Comparison of ENCODE assay signal across 18 cellular contexts in genomic region chr4:39133623-39134022, GRCh38. TPM values are rescaled to one million over a fixed set of nuclear protein-coding genes. Genes with fewer than 3 reads are reported as not detected.
DNase-seq lines count a peak whose midpoint lies in the region; ATAC-seq, FAIRE-seq and TF ChIP-seq lines count a peak whose summit lies in the region.
"Had no signal": no experiment of that assay in that cellular context is flagged by ENCODE, and none has a peak within 500 bp of the region (broad histone marks: within the 10 kb centered on the region; RNA-seq: fewer than 3 reads in every experiment).

No MANE protein-coding gene starts in this region.

- TF ChIP-seq CTCF in SU-DHL-6 (IDR thresholded peaks at IDR 0.05; ENCODE audit: insufficient read depth, low read length, poor library complexity, severe bottlenecking) (no peak), GM12878 (IDR thresholded peaks at IDR 0.05 in 2 of 3, conservative IDR thresholded peaks at IDR 0.05 in 1 of 3; ENCODE audit: control insufficient read depth in 2 of 3, extremely low read depth in 1 of 3, insufficient read depth in 1 of 3, low read depth in 3 of 3, low read length in 3 of 3) (no peak)

- peak overlapping the region; percentile 17 for H3K27ac Mint-ChIP-seq in stimulated activated memory B cell treated with anti-CD40 and anti-IgM and Interleukin-4, amounts not matched to agents 10 μg/mL and 1 μg/mL and 100 μg/mL, for 72 hours
- H3K27ac Mint-ChIP-seq: GM23338, HFFc6 had no signal

- H3F3A ChIP-seq in SU-DHL-6 (ENCODE audit: insufficient read depth), result peaks cover 15% of the 10 kb centered on the region

- intact Hi-C loops in GM12878 (cut with micrococcal nuclease; ENCODE audit: unreplicated experiment), result loop anchor here (10.0 kb wide), 1 partner anchor 301 kb away; no protein-coding TSS in a partner anchor

- H3K27ac ChIP-seq in Karpas-422 (ENCODE audit: low read length) (peak overlapping the region; percentile 74), SU-DHL-6 (ENCODE audit: low read depth, low read length) (0 out of 2 replicates have a peak overlapping the region, but pooled peaks have one; percentile 13), GM12878 (ENCODE audit: control insufficient read depth, insufficient read depth) (no peak overlapping the region)

- H3K4me2 ChIP-seq in Karpas-422 (ENCODE audit: low read depth, low read length, poor library complexity, severe bottlenecking) (no peak overlapping the region), SU-DHL-6 (ENCODE audit: low read depth, low read length, poor library complexity, severe bottlenecking) (no peak overlapping the region), GM12878 (ENCODE audit: control insufficient read depth, insufficient read depth) (no peak overlapping the region)
- H3K4me2 ChIP-seq: GM23338 had no signal

- DNase-seq in Karpas-422, result no peak
- DNase-seq in GM12878 (ENCODE audit: low read depth, low spot score), result no peak
- no peak for DNase-seq in H4 (ENCODE audit: low spot score)
- no peak for DNase-seq in activated CD4-positive, alpha-beta T cell treated with anti-CD3 and anti-CD28 coated beads, Interleukin-2, amount 50 U/mL, for 48 hours
- DNase-seq: C1 segment of cervical spinal cord; Calu3; CD4-positive, alpha-beta memory T cell; COR-L47; DMS53; DMS79 treated with DMSO at 0.1 percent for 48 hours; GF-D8; HFFc6 had no signal

- H3K36me3 ChIP-seq in Karpas-422 (ENCODE audit: insufficient read depth, low read length), result peaks cover 19% of the 10 kb centered on the region
- H3K36me3 ChIP-seq in SU-DHL-6 (ENCODE audit: low read length), result no peaks in the 10 kb centered on the region
- no peaks in the 10 kb centered on the region for H3K36me3 ChIP-seq in GM12878 (ENCODE audit: control insufficient read depth in 2 of 2, insufficient read depth in 2 of 2, low read length in 1 of 2)
- H3K36me3 ChIP-seq: HAP-1 had no signal

- no peak for TF ChIP-seq POLR2A in GM12878 (IDR thresholded peaks at IDR 0.05; ENCODE audit: low read depth, low read length)

- H3K4me1 Mint-ChIP-seq in stimulated activated memory B cell treated with anti-CD40 and anti-IgM and Interleukin-4, amounts not matched to agents 10 μg/mL and 1 μg/mL and 100 μg/mL, for 72 hours, result peaks cover 14% of the 10 kb centered on the region

- H3K4me3 ChIP-seq in Karpas-422 (ENCODE audit: low read length) (no peak overlapping the region), SU-DHL-6 (ENCODE audit: insufficient read depth, low read length, poor library complexity, severe bottlenecking) (no peak overlapping the region), GM12878 (no peak overlapping the region)
- H3K4me3 ChIP-seq: GM23338, HAP-1 had no signal

- no peaks in the 10 kb centered on the region for H3K27me3 Mint-ChIP-seq in stimulated activated memory B cell treated with anti-CD40 and anti-IgM and Interleukin-4, amounts not matched to agents 10 μg/mL and 1 μg/mL and 100 μg/mL, for 72 hours
- H3K27me3 Mint-ChIP-seq: CD4-positive, alpha-beta memory T cell had no signal

- SMC1A ChIA-PET in GM12878 (lab: Charles Lee; ENCODE audit: uncharacterized antibody, unreplicated experiment), result interaction anchor here (0.6 to 5.9 kb wide), 30 partner anchors 9 to 952 kb away, joined by 3 to 193 read pairs (median 5); partner anchors contain the start of gene TLR10

- H3K9ac ChIP-seq in Karpas-422 (ENCODE audit: low read length) (no peak overlapping the region), SU-DHL-6 (ENCODE audit: low read length) (no peak overlapping the region), GM12878 (ENCODE audit: control insufficient read depth, insufficient read depth, low read length) (no peak overlapping the region)

- no peak for TF ChIP-seq EP300 in GM12878 (IDR thresholded peaks at IDR 0.05; ENCODE audit: borderline replicate concordance in 1 of 2, control insufficient read depth in 1 of 2, low read depth in 2 of 2, low read length in 2 of 2)

- H3K79me2 ChIP-seq in Karpas-422 (ENCODE audit: low read length) (no peaks in the 10 kb centered on the region), SU-DHL-6 (ENCODE audit: insufficient read depth, low read length) (no peaks in the 10 kb centered on the region), GM12878 (ENCODE audit: control insufficient read depth, insufficient read depth, low read length) (no peaks in the 10 kb centered on the region)

- H3K9me3 ChIP-seq in Karpas-422 (ENCODE audit: low read length), result no peaks in the 10 kb centered on the region
- no peaks in the 10 kb centered on the region; the same call in 1 of the 2 replicates for H3K9me3 ChIP-seq in SU-DHL-6 (ENCODE audit: insufficient read depth, low read length)
- H3K9me3 ChIP-seq in GM12878 (replicated peaks; ENCODE audit: control insufficient read depth, insufficient read depth, low read length), result no peaks in the 10 kb centered on the region
- H3K9me3 ChIP-seq: HAP-1 had no signal

- H4K20me1 ChIP-seq in Karpas-422 (ENCODE audit: insufficient read depth, low read depth, low read length), result no peaks in the 10 kb centered on the region
- no peaks in the 10 kb centered on the region for H4K20me1 ChIP-seq in SU-DHL-6 (ENCODE audit: low read depth, low read length)
- H4K20me1 ChIP-seq in GM12878 (ENCODE audit: control insufficient read depth, insufficient read depth), result no peaks in the 10 kb centered on the region

- in situ Hi-C loops in GM12878 (cut with MboI), result no loop called here

- RAD21 ChIA-PET in GM12878 (lab: Charles Lee; ENCODE audit: unreplicated experiment), result interaction anchor here (1.0 to 6.0 kb wide), 10 partner anchors 10 to 373 kb away, joined by 3 to 214 read pairs (median 4); partner anchors contain the start of gene TLR10

- H3K4me1 ChIP-seq in Karpas-422 (ENCODE audit: low read length), result peaks cover 18% of the 10 kb centered on the region
- H3K4me1 ChIP-seq in GM12878 (ENCODE audit: control insufficient read depth, insufficient read depth, low read length), result peaks cover 6% of the 10 kb centered on the region
- H3K4me1 ChIP-seq: HAP-1 had no signal

- no TSS peak for BruUV-seq in GM12878 (replicated peaks; lab: Mats Ljungman, UMichigan)

- H3K27me3 ChIP-seq in Karpas-422 (ENCODE audit: low read length), result no peaks in the 10 kb centered on the region
- H3K27me3 ChIP-seq in SU-DHL-6 (ENCODE audit: low read length), result no peaks in the 10 kb centered on the region
- H3K27me3 ChIP-seq in GM12878 (replicated peaks in 1 of 2; ENCODE audit: control insufficient read depth in 2 of 2, insufficient read depth in 2 of 2, low read length in 1 of 2), result no peaks in the 10 kb centered on the region

- CTCF ChIA-PET in GM12878 (lab: Yijun Ruan, JAX), result interaction anchor here (0.7 to 7.4 kb wide), 25 partner anchors 8 to 374 kb away, joined by 3 to 295 read pairs (median 9); partner anchors contain the start of gene TLR10

- H3K4me3 Mint-ChIP-seq in stimulated activated memory B cell treated with anti-CD40 and anti-IgM and Interleukin-4, amounts not matched to agents 10 μg/mL and 1 μg/mL and 100 μg/mL, for 72 hours, result no peak overlapping the region
- H3K4me3 Mint-ChIP-seq: CD4-positive, alpha-beta memory T cell; GM23338; HFFc6 had no signal

- H2AFZ ChIP-seq in Karpas-422 (ENCODE audit: low read length) (no peak overlapping the region), SU-DHL-6 (ENCODE audit: low read depth, low read length, severe bottlenecking) (no peak overlapping the region), GM12878 (ENCODE audit: control insufficient read depth, low read depth, low read length) (no peak overlapping the region)
- H2AFZ ChIP-seq: GM23338 had no signal

- POLR2A ChIA-PET in GM12878 (lab: Charles Lee), result interaction anchor here (3.8 kb wide), 1 partner anchor 230 kb away, joined by 22 read pairs; no protein-coding TSS in a partner anchor

- H3K9me3 Mint-ChIP-seq in stimulated activated memory B cell treated with anti-CD40 and anti-IgM and Interleukin-4, amounts not matched to agents 10 μg/mL and 1 μg/mL and 100 μg/mL, for 72 hours, result no peaks in the 10 kb centered on the region
- H3K9me3 Mint-ChIP-seq: CD4-positive, alpha-beta memory T cell; HFFc6 had no signal

- H3K9me2 ChIP-seq in Karpas-422 (replicated peaks; ENCODE audit: insufficient read depth, low read length), result no peaks in the 10 kb centered on the region
- H3K9me2 ChIP-seq in SU-DHL-6 (replicated peaks; ENCODE audit: insufficient read depth, low read length), result no peaks in the 10 kb centered on the region

- H3K36me3 Mint-ChIP-seq in stimulated activated memory B cell treated with anti-CD40 and anti-IgM and Interleukin-4, amounts not matched to agents 10 μg/mL and 1 μg/mL and 100 μg/mL, for 72 hours, result peaks cover 15% of the 10 kb centered on the region

- TF ChIP-seq RAD21 in GM12878 (IDR thresholded peaks at IDR 0.05; ENCODE audit: insufficient read depth, low read depth, low read length), result no peak

- no peak for ATAC-seq in GM12878
- ATAC-seq in stimulated activated memory B cell treated with anti-CD40 and anti-IgM and Interleukin-4, amounts not matched to agents 10 μg/mL and 1 μg/mL and 100 μg/mL, for 72 hours, result no peak
- ATAC-seq: GM23338 had no signal

- FAIRE-seq in GM12878 (lab: Jason Lieb, UNC), result no peak
- FAIRE-seq: GM12892, H54 had no signal

- WGBS in GM12878 (ENCODE audit: insufficient coverage, insufficient replicate concordance, low lambda C conversion rate, missing lambda C conversion rate), result 98% methylated on average over 3 of the region's 3 CpGs

TF ChIP-seq in GM12878, 131 proteins besides CTCF, POLR2A, EP300 and RAD21 (continues in another document):
- TF ChIP-seq MTA3 (IDR thresholded peaks at IDR 0.05; ENCODE audit: borderline replicate concordance, low read length), result no peak
- TF ChIP-seq POU2F2 (IDR thresholded peaks at IDR 0.05; ENCODE audit: borderline replicate concordance, low read depth, low read length), result no peak

RNA-seq across cellular contexts. Expression of gene WDR19, which starts 48.7 kb away (rescaled TPM):
- total RNA-seq in Karpas-422 (2014; rRNA removed; shearing (Covaris generic); ENCODE audit: low replicate concordance), result 106 and 160 TPM in 2 replicates
- 63.7 and 75.8 TPM in 2 replicates for total RNA-seq in GM12878 (2013; cell fraction: nucleolus; rRNA removed)
- total RNA-seq in GM12878 (2014; rRNA removed), result 6.1 and 6.3 TPM in 2 replicates
- 5.9 and 6.2 TPM in 2 replicates for total RNA-seq in GM12878 (2014; rRNA removed; fragmentation: Illumina TruSeq; extraction: Trizol)
- 7.9 and 8.5 TPM in 2 replicates for total RNA-seq in GM12878 (2021)
- polyA plus RNA-seq in GM12878 (2011; ENCODE audit: low read depth), result 8.6 TPM
- 15.4 and 21.8 TPM in 2 replicates for polyA plus RNA-seq in GM12878 (2011; rRNA removed)
- 5.9 and 6.9 TPM in 2 replicates for polyA plus RNA-seq in GM12878 (2011; cell fraction: cytosol; rRNA removed)
- polyA plus RNA-seq in GM12878 (2011; cell fraction: nucleus; rRNA removed), result 24.0 and 33.1 TPM in 2 replicates
- polyA plus RNA-seq in GM12878 (2012), result 6.6 and 10.2 TPM in 2 replicates
- 8.6 and 10.3 TPM in 2 replicates for polyA plus RNA-seq in GM12878 (2014; fragmentation: Illumina TruSeq; extraction: Trizol)
- polyA plus RNA-seq in GM12878 (2014; fragmentation: Nextera tagmentation; extraction: Ambion mirVana), result 1 to 10 TPM; 3.5 to 6.7 TPM
- 8.1 and 10.8 TPM in 2 replicates for polyA plus RNA-seq in GM12878 (2014; rRNA removed)
- 1 to 10 TPM; 6.9 to 7.7 TPM for polyA plus RNA-seq in GM12878 (2016; fragmentation: Nextera tagmentation; extraction: Ambion mirVana)
- 9.2 and 12.9 TPM in 2 replicates for polyA minus RNA-seq in GM12878 (2011; rRNA and poly(A)+ RNA removed)
- polyA minus RNA-seq in GM12878 (2011; cell fraction: cytosol; rRNA and poly(A)+ RNA removed), result 2.6 and 4.9 TPM in 2 replicates
- polyA minus RNA-seq in GM12878 (2011; cell fraction: nucleus; rRNA and poly(A)+ RNA removed), result 11.2 TPM in 2 replicates
- 17.7 and 25.1 TPM in 2 replicates for total RNA-seq in H4 (2014; rRNA removed; shearing (Covaris generic))
